15 cellular contexts compared by ENCODE assay signal in the genomic region with DNA sequence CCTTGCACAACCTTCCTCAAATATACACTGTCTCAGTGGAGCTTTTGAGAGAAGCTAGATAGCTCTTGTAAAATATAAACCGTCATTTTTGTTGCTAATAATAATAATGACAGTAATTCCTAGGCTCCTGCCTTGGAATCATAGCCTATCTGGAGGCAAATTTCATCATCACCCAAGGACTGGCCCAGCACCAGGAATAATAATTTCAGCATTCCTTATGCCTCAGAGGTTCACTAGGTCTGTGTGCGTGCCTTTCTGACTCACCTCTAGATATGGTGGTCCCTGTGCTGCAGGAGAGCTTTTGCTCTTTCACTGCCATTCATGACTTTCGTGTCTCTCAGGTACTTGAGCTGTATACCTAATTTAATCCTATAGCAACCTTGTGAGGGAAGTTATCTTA.
DNase-seq lines count a peak whose midpoint lies in the region; ATAC-seq and TF ChIP-seq lines count a peak whose summit lies in the region.
"Had no signal": no experiment of that assay in that cellular context is flagged by ENCODE, and none has a peak within 500 bp of the region (broad histone marks: within the 10 kb centered on the region; RNA-seq: fewer than 3 reads in every experiment).

No MANE protein-coding gene starts in this region.

- H3K9ac ChIP-seq in adipocyte (ENCODE audit: low read length): no peak overlapping the region
- no peak overlapping the region for H3K9ac ChIP-seq in SK-N-SH

- POLR2A ChIA-PET in SK-N-SH (lab: Yijun Ruan, JAX): no interaction called here

- no peak overlapping the region; the same call in 1 of the 2 replicates for H3K4me2 ChIP-seq in SK-N-SH

- H3K9me3 ChIP-seq in adipocyte (ENCODE audit: control insufficient read depth, low read length) (no peaks in the 10 kb centered on the region), tibial artery (no peaks in the 10 kb centered on the region), body of pancreas (no peaks in the 10 kb centered on the region), SK-N-SH (no peaks in the 10 kb centered on the region)

- H3K4me3 ChIP-seq in adipocyte (ENCODE audit: low read length): no peak overlapping the region
- H3K4me3 ChIP-seq in tibial artery: no peak overlapping the region
- H3K4me3 ChIP-seq in body of pancreas: no peak overlapping the region
- no peak overlapping the region for H3K4me3 ChIP-seq in SK-N-SH (ENCODE audit: low read depth in 2 of 2, low read length in 1 of 2)

- peaks cover 12% of the 10 kb centered on the region for H3K4me1 ChIP-seq in adipocyte (ENCODE audit: control insufficient read depth, insufficient read depth, low read length)
- H3K4me1 ChIP-seq in tibial artery: peaks cover 0 to 21% (median 12%) of the 10 kb centered on the region in 4 donors
- H3K4me1 ChIP-seq in body of pancreas: no peaks in the 10 kb centered on the region
- H3K4me1 ChIP-seq in SK-N-SH (ENCODE audit: control insufficient read depth in 1 of 2, insufficient read depth in 2 of 2, low read depth in 1 of 2, low read length in 1 of 2): 0 out of 4 replicates have a peak, but pooled peaks cover 0 to 4% of the 10 kb centered on the region in 2 experiments

- H2AFZ ChIP-seq in SK-N-SH (ENCODE audit: low read depth): no peak overlapping the region

- TF ChIP-seq CTCF in tibial artery (IDR thresholded peaks at IDR 0.05): no peak
- no peak for TF ChIP-seq CTCF in body of pancreas (IDR thresholded peaks at IDR 0.05)
- TF ChIP-seq CTCF in SK-N-SH (IDR thresholded peaks at IDR 0.05): no peak

- no peaks in the 10 kb centered on the region for H3F3A ChIP-seq in SK-N-SH (replicated peaks; ENCODE audit: insufficient read depth)

- TF ChIP-seq POLR2A in body of pancreas (IDR thresholded peaks at IDR 0.05): no peak

- no peaks in the 10 kb centered on the region for H3K9me2 ChIP-seq in SK-N-SH

- no peaks in the 10 kb centered on the region for H3K27me3 ChIP-seq in adipocyte (replicated peaks; ENCODE audit: control insufficient read depth, insufficient read depth, low read length)
- no peaks in the 10 kb centered on the region for H3K27me3 ChIP-seq in tibial artery
- no peaks in the 10 kb centered on the region for H3K27me3 ChIP-seq in body of pancreas
- 0 out of 2 replicates have a peak, but pooled peaks cover 7% of the 10 kb centered on the region for H3K27me3 ChIP-seq in SK-N-SH (ENCODE audit: insufficient read depth)

- no peak for TF ChIP-seq RAD21 in SK-N-SH (IDR thresholded peaks at IDR 0.05; ENCODE audit: low read length)

- intact Hi-C loops in tibial artery (cut with DNase I; ENCODE audit: low total_unique reads) (no loop called here), body of pancreas (cut with DNase I) (no loop called here)

- CTCF ChIA-PET in SK-N-SH (lab: Yijun Ruan, JAX): no interaction called here

- H3K27ac ChIP-seq in tibial artery (peak overlapping the region; percentile 45 to 50), body of pancreas (no peak overlapping the region), SK-N-SH (ENCODE audit: low read depth in 2 of 2, low read length in 1 of 2) (no peak overlapping the region; a peak in 1 of 4 replicates)

- H3K79me2 ChIP-seq in SK-N-SH (ENCODE audit: insufficient read depth): no peaks in the 10 kb centered on the region

- H4K20me1 ChIP-seq in SK-N-SH (ENCODE audit: insufficient read depth): no peaks in the 10 kb centered on the region

- peak; percentile 44 for DNase-seq in HCEC 1CT
- peak; percentile 80 for DNase-seq in adipocyte (ENCODE audit: low read depth)
- DNase-seq in fibroblast of peridontal ligament (ENCODE audit: extremely low read depth): peak; percentile 52
- DNase-seq in tibial artery: peak in 1 of 2 donors; percentile 64
- DNase-seq in body of pancreas: no peak
- no peak for DNase-seq in activated CD4-positive, alpha-beta T cell treated with anti-CD3 and anti-CD28 coated beads, Interleukin-2, amount 50 U/mL, for 4 hours
- no peak for DNase-seq in SK-N-SH
- DNase-seq: activated CD8-positive, alpha-beta T cell treated with anti-CD3 and anti-CD28 coated beads, Interleukin-2, amount 10 ng/mL, durations not matched to agents 7 days and 5 days; GDM1; naive thymus-derived CD4-positive, alpha-beta T cell; NCI-H187; NCI-H526; SHP77; stimulated activated CD4-positive, alpha-beta T cell treated with anti-CD3 and anti-CD28 coated beads, Interleukin-2, amount 100 ng/mL, for 48 hours had no signal

- H3K36me3 ChIP-seq in adipocyte (ENCODE audit: control insufficient read depth, insufficient read depth, low read length, severe bottlenecking): no peaks in the 10 kb centered on the region
- H3K36me3 ChIP-seq in tibial artery: no peaks in the 10 kb centered on the region
- no peaks in the 10 kb centered on the region for H3K36me3 ChIP-seq in body of pancreas (replicated peaks in 1 of 2; ENCODE audit: insufficient read depth in 1 of 2, low read depth in 2 of 2)
- H3K36me3 ChIP-seq in SK-N-SH (replicated peaks in 1 of 2; ENCODE audit: control insufficient read depth in 1 of 2, insufficient read depth in 2 of 2, low read length in 1 of 2): no peaks in the 10 kb centered on the region

- ATAC-seq in body of pancreas: no peak
- ATAC-seq: activated CD8-positive, alpha-beta T cell treated with anti-CD3 and anti-CD28 coated beads, Interleukin-2, amount 10 ng/mL, durations not matched to agents 7 days and 5 days; naive thymus-derived CD4-positive, alpha-beta T cell; stimulated activated effector memory CD8-positive, alpha-beta T cell treated with anti-CD3 and anti-CD28 coated beads, Interleukin-12 subunit alpha, Interleukin-12 subunit beta, amount 100 ng/mL, for 72 hours had no signal

- 69 to 82% methylated on average over 3 of the region's 3 CpGs for WGBS in body of pancreas, 2 donors
- 65% methylated on average over 3 of the region's 3 CpGs for WGBS in SK-N-SH (ENCODE audit: low lambda C conversion rate)

- TF ChIP-seq EP300 in SK-N-SH (IDR thresholded peaks at IDR 0.05; ENCODE audit: borderline replicate concordance in 1 of 2, low read depth in 1 of 2, low read length in 1 of 2): no peak

TF ChIP-seq in SK-N-SH, 30 proteins besides CTCF, POLR2A, EP300 and RAD21 (continues in another document):
- TF ChIP-seq GATA2 (CRISPR knock-in tag; IDR thresholded peaks at IDR 0.05) (no peak), CHD2 (IDR thresholded peaks at IDR 0.05; ENCODE audit: low read length, partially characterized antibody) (no peak), RXRA (IDR thresholded peaks at IDR 0.05; ENCODE audit: borderline replicate concordance, low read depth) (no peak), TAF1 (IDR thresholded peaks at IDR 0.05; ENCODE audit: borderline replicate concordance, low read depth, low read length) (no peak), POLR2AphosphoS5 (IDR thresholded peaks at IDR 0.05; ENCODE audit: low read depth, low read length) (no peak), YY1 (IDR thresholded peaks at IDR 0.05; ENCODE audit: low read depth) (no peak), RCOR1 (IDR thresholded peaks at IDR 0.05; ENCODE audit: low read length) (no peak), GABPA (IDR thresholded peaks at IDR 0.05; ENCODE audit: low read depth) (no peak), JUND (IDR thresholded peaks at IDR 0.05) (no peak), USF2 (IDR thresholded peaks at IDR 0.05; ENCODE audit: borderline replicate concordance, low read depth, low read length) (no peak), ZBTB33 (IDR thresholded peaks at IDR 0.05; ENCODE audit: borderline replicate concordance, low read depth) (no peak), SIN3A (IDR thresholded peaks at IDR 0.05; ENCODE audit: borderline replicate concordance, low read depth, low read length) (no peak), MEF2A (IDR thresholded peaks at IDR 0.05; ENCODE audit: borderline replicate concordance, low read depth) (no peak), TCF12 (IDR thresholded peaks at IDR 0.05) (no peak)
- TF ChIP-seq, protein P1, sequence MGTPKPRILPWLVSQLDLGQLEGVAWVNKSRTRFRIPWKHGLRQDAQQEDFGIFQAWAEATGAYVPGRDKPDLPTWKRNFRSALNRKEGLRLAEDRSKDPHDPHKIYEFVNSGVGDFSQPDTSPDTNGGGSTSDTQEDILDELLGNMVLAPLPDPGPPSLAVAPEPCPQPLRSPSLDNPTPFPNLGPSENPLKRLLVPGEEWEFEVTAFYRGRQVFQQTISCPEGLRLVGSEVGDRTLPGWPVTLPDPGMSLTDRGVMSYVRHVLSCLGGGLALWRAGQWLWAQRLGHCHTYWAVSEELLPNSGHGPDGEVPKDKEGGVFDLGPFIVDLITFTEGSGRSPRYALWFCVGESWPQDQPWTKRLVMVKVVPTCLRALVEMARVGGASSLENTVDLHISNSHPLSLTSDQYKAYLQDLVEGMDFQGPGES (IDR thresholded peaks at IDR 0.05; ENCODE audit: low read depth, low read length): no peak
- TF ChIP-seq, protein P2, sequence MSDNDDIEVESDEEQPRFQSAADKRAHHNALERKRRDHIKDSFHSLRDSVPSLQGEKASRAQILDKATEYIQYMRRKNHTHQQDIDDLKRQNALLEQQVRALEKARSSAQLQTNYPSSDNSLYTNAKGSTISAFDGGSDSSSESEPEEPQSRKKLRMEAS (IDR thresholded peaks at IDR 0.05; ENCODE audit: low read depth): no peak

Comparison
In these comparisons a context has a peak if more than half of its experiments do, and no peak if none do; other contexts are left out.
1. DNase-seq: peak in HCEC 1CT (single experiment), adipocyte (single experiment) and fibroblast of peridontal ligament (single experiment); none in body of pancreas (0 of 4), activated CD4-positive, alpha-beta T cell treated with anti-CD3 and anti-CD28 coated beads, Interleukin-2, amount 50 U/mL, for 4 hours (0 of 2) and SK-N-SH (single experiment).
2. H3K27ac ChIP-seq: peak in tibial artery (2 of 2); none in body of pancreas (0 of 4) and SK-N-SH (0 of 2).